ENCODE assay signal across 8 cellular contexts in the genomic region with DNA sequence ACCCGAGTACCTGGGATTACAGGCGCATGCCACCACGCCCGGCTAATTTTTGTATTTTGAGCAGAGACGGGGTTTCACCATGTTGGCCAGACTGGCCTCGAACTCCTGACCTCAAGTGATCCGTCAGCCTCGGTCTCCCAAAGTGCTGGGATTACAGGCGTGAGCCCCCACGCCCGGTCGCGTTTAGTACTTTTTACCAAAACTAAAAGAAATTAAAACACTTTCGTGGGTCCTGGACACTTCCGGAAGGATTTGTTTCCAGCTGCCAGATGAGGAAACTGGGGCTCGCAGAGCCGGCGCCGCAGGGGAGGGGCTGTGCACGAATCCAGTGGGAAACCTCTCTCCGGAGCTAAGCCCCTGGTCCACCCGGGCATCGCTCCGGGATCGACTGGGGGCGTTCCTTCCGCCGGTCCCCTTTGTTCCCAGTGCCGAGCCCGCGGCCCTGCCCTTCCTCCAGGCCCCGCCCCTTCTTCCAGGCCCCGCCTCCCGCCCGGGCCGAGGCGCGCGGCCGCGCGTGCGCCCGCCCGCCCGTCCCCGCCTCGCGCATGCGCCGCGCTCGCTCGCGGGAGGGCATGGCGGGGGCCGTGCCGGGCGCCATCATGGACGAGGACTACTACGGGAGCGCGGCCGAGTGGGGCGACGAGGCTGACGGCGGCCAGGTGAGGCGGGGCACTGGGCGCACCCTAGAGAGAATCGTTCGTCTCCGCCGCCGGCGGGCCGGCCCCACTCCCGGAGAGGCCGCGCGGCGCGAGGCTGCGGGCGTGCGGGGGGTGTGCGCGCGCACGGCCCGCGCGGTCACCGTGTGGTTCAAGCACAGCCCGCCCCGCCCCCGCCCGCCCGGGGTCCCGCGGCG. TPM values are rescaled to one million over a fixed set of nuclear protein-coding genes. Genes with fewer than 3 reads are reported as not detected.
DNase-seq lines count a peak whose midpoint lies in the region; ATAC-seq and TF ChIP-seq lines count a peak whose summit lies in the region.

Gene NELFCD, plus strand, starts transcription at position 546 of the 853 bp plus-strand sequence. Its CDS starts 54 bp downstream, at position 600.

- H3K27ac Mint-ChIP-seq in nephron, result peak within 1 kb of the TSS; percentile 59 to 91 (median 87)

- H3K36me3 ChIP-seq in Karpas-422 (ENCODE audit: insufficient read depth, low read length), result peaks cover 4% of the 10 kb centered on the region; the same call in 1 of the 2 replicates

- peak; percentile 60 for ATAC-seq in GM21786 (IDR thresholded peaks at IDR 0.05; ENCODE audit: unreplicated experiment)
- peak; percentile 86 for ATAC-seq in stimulated activated naive CD8-positive, alpha-beta T cell treated with anti-CD3 and anti-CD28 coated beads, Interleukin-15, Interleukin-2, amounts not matched to agents 100 U/mL and 50 U/mL, for 24 hours

- POLR2A ChIA-PET in RWPE1 (lab: Yijun Ruan, JAX; ENCODE audit: low non-redundant PET), result no interaction called here

- peaks cover 20% of the 10 kb centered on the region for H3K4me1 Mint-ChIP-seq in nephron

- H3K9me3 ChIP-seq in Karpas-422 (ENCODE audit: low read length), result no peaks in the 10 kb centered on the region

- H3K4me3 Mint-ChIP-seq in nephron, result peak within 1 kb of the TSS; percentile 90 to 95 (median 93)

- H3K36me3 Mint-ChIP-seq in nephron (ENCODE audit: low read depth), result peaks cover 16% of the 10 kb centered on the region

- CTCF ChIA-PET in RWPE1 (lab: Yijun Ruan, JAX), result interaction anchor here (0.6 to 0.7 kb wide), 2 partner anchors 55 to 906 kb away, joined by 3 read pairs; no protein-coding TSS in a partner anchor

- peaks cover 43% of the 10 kb centered on the region for H3K79me2 ChIP-seq in Karpas-422 (ENCODE audit: low read length)

- H3K9ac ChIP-seq in Karpas-422 (ENCODE audit: low read length), result peak within 1 kb of the TSS; percentile 93

- peak; percentile 66 for DNase-seq in DMS79 (lab: John Stamatoyannopoulos, UW)
- peak; percentile 95 for DNase-seq in Karpas-422
- peak; percentile 100 for DNase-seq in RWPE1 (ENCODE audit: low spot score)
- DNase-seq in activated T-helper 9 cell treated with anti-CD3 and anti-CD28 coated beads, Interleukin-2, amount 50 U/mL, for 16 hours (ENCODE audit: low read depth), result peak; percentile 84
- DNase-seq in fibroblast of the aortic adventitia (ENCODE audit: low read depth), result peak; percentile 73
- peak; percentile 96 for DNase-seq in stimulated activated naive CD8-positive, alpha-beta T cell treated with anti-CD3 and anti-CD28 coated beads, Interleukin-15, Interleukin-2, amounts not matched to agents 100 U/mL and 50 U/mL, for 24 hours

- H3K4me2 ChIP-seq in Karpas-422 (ENCODE audit: low read depth, low read length, poor library complexity, severe bottlenecking), result peak within 1 kb of the TSS; percentile 73

- H3K27ac ChIP-seq in Karpas-422 (ENCODE audit: low read length) (peak within 1 kb of the TSS; percentile 64), RWPE1 (peak within 1 kb of the TSS; percentile 77)

- H4K20me1 ChIP-seq in Karpas-422 (ENCODE audit: insufficient read depth, low read depth, low read length), result no peaks in the 10 kb centered on the region

- H3K4me3 ChIP-seq in Karpas-422 (ENCODE audit: low read length) (peak within 1 kb of the TSS; percentile 74), fibroblast of the aortic adventitia (ENCODE audit: low read depth, low read length) (peak within 1 kb of the TSS; percentile 75)

- H3K4me1 ChIP-seq in Karpas-422 (ENCODE audit: low read length), result peaks cover 43% of the 10 kb centered on the region

- H3K9me3 Mint-ChIP-seq in nephron, result peaks cover 17% of the 10 kb centered on the region

- peak within 1 kb of the TSS; percentile 35; the same call in 1 of the 2 replicates for H2AFZ ChIP-seq in Karpas-422 (ENCODE audit: low read length)

- H3K27me3 ChIP-seq in Karpas-422 (ENCODE audit: low read length), result no peaks in the 10 kb centered on the region

- no peaks in the 10 kb centered on the region for H3K27me3 Mint-ChIP-seq in nephron (ENCODE audit: low read depth)

- TF ChIP-seq CTCF in RWPE1 (conservative IDR thresholded peaks at IDR 0.05; ENCODE audit: low read depth) (no peak), fibroblast of the aortic adventitia (IDR thresholded peaks at IDR 0.05; ENCODE audit: insufficient read depth, low read length) (no peak), nephron (IDR thresholded peaks at IDR 0.05; ENCODE audit: unreplicated experiment in 3 of 3) (no peak)

- H3K9me2 ChIP-seq in Karpas-422 (replicated peaks; ENCODE audit: insufficient read depth, low read length), result no peaks in the 10 kb centered on the region

RNA-seq across cellular contexts. Expression of gene NELFCD, which starts in this region (rescaled TPM):
- 51.3 and 57.5 TPM in 2 replicates for total RNA-seq in Karpas-422 (2014; rRNA removed; shearing (Covaris generic); ENCODE audit: low replicate concordance)
- total RNA-seq in fibroblast of the aortic adventitia (ENCODE audit: low replicate concordance), result 14.4 and 46.1 TPM in 2 replicates

Comparison
In these comparisons a context has a peak if more than half of its experiments do, and no peak if none do; other contexts are left out.
1. Peak in every context shown above with its lines: DNase-seq, ATAC-seq, H3K4me3 ChIP-seq and H3K27ac ChIP-seq.